Comparison of ENCODE assay signal across 10 cellular contexts in the genomic region with DNA sequence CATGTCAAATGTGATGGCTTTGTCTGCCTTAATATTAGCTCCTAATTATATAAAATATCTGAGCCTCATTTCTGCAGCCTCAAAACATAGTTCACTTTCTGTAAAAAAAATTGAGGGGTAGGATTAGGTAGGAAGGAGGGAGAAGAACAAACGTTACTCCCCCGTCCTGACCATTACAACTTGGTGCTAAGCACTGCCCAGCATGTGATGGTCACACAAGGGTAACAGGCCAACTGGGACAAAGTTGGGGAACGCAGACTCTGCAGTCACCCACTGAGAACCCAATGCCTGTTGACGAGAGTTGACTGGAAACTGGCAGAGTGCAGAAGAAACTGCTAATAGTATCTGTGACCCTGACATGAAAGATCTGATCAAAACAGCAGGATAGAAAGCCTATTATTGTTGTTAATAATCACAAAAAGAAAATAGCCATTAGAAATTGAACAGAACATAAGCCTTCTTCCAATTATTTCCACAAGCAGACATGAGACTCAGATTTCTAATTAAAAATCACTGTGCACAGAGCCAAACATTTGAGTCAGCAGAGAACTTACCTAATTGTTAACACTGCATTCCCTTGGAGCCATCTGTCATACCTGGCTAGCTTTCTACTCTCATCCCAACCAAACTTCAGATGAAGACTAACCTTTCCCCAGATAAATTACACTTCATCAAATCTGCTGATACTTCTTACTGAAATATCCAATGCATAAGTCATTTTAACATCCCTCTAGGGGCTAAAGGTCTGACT. TPM values are rescaled to one million over a fixed set of nuclear protein-coding genes. Genes with fewer than 3 reads are reported as not detected.
DNase-seq lines count a peak whose midpoint lies in the region; ATAC-seq and TF ChIP-seq lines count a peak whose summit lies in the region.
"Had no signal": no experiment of that assay in that cellular context is flagged by ENCODE, and none has a peak within 500 bp of the region (broad histone marks: within the 10 kb centered on the region; RNA-seq: fewer than 3 reads in every experiment).

No MANE protein-coding gene starts in this region.

- peaks cover 40% of the 10 kb centered on the region for H3K27me3 Mint-ChIP-seq in activated T-helper 1 cell treated with anti-CD3 and anti-CD28 coated beads, Interleukin-12 subunit alpha, Interleukin-12 subunit beta, Interleukin-2, Interleukin-4 antibody, amounts not matched to agents 30 ng/mL and 10 ng/mL and 1 ng/mL, durations not matched to agents 14 hours and 24 hours and 36 hours (ENCODE audit: insufficient read depth)

- no peaks in the 10 kb centered on the region for H3K9me3 ChIP-seq in BLaER1 treated with 17β-estradiol and CSF1 and Interleukin-3, amounts not matched to agents 10 nM and 100 nM (replicated peaks in 1 of 11)
- H3K9me3 ChIP-seq in neuron (ENCODE audit: low read length): no peaks in the 10 kb centered on the region
- H3K9me3 ChIP-seq in WERI-Rb-1 (ENCODE audit: severe bottlenecking): no peaks in the 10 kb centered on the region

- H3K27ac Mint-ChIP-seq in activated T-helper 1 cell treated with anti-CD3 and anti-CD28 coated beads, Interleukin-12 subunit alpha, Interleukin-12 subunit beta, Interleukin-2, Interleukin-4 antibody, amounts not matched to agents 30 ng/mL and 10 ng/mL and 1 ng/mL, durations not matched to agents 14 hours and 24 hours and 36 hours: no peak overlapping the region

- H3K4me3 Mint-ChIP-seq in activated T-helper 1 cell treated with anti-CD3 and anti-CD28 coated beads, Interleukin-12 subunit alpha, Interleukin-12 subunit beta, Interleukin-2, Interleukin-4 antibody, amounts not matched to agents 30 ng/mL and 10 ng/mL and 1 ng/mL, durations not matched to agents 14 hours and 24 hours and 36 hours: no peak overlapping the region

- intact Hi-C loops in activated T-helper 1 cell treated with anti-CD3 and anti-CD28 coated beads, Interleukin-12 subunit alpha, Interleukin-12 subunit beta, Interleukin-2, Interleukin-4 antibody, amounts not matched to agents 30 ng/mL and 10 ng/mL and 1 ng/mL, durations not matched to agents 14 hours and 24 hours and 36 hours (cut with micrococcal nuclease): no loop called here

- H3K27me3 ChIP-seq in BLaER1 treated with 17β-estradiol and CSF1 and Interleukin-3, amounts not matched to agents 10 nM and 100 nM: peaks cover 0 to 22% (median 18%) of the 10 kb centered on the region in 11 experiments; a peak in 19 of 22 replicates
- H3K27me3 ChIP-seq in neuron (ENCODE audit: insufficient read depth, low read length) (no peaks in the 10 kb centered on the region), WERI-Rb-1 (ENCODE audit: insufficient read depth, low read depth, severe bottlenecking) (no peaks in the 10 kb centered on the region)

- H3K4me1 ChIP-seq in BLaER1 treated with 17β-estradiol and CSF1 and Interleukin-3, amounts not matched to agents 10 nM and 100 nM: peaks cover 50 to 99% (median 84%) of the 10 kb centered on the region in 10 experiments
- peaks cover 54% of the 10 kb centered on the region for H3K4me1 ChIP-seq in neuron (ENCODE audit: insufficient read depth, low read length)

- H3K36me3 ChIP-seq in BLaER1 treated with 17β-estradiol and CSF1 and Interleukin-3, amounts not matched to agents 10 nM and 100 nM: peaks cover 0 to 5% (median 0%) of the 10 kb centered on the region in 11 experiments; a peak in 1 of 22 replicates
- H3K36me3 ChIP-seq in neuron (ENCODE audit: insufficient read depth, low read length) (peaks cover 15% of the 10 kb centered on the region), WERI-Rb-1 (peaks cover 4% of the 10 kb centered on the region; the same call in 1 of the 2 replicates)

- DNase-seq in caudate nucleus (lab: John Stamatoyannopoulos, UW) (peak in 30 of 61 donors; percentile 11 to 67 (median 34)), RKO (ENCODE audit: low spot score) (no peak), NCI-H1105 (lab: John Stamatoyannopoulos, UW) (no peak), WERI-Rb-1 (no peak)
- DNase-seq in activated T-helper 1 cell treated with anti-CD3 and anti-CD28 coated beads, Interleukin-12 subunit alpha, Interleukin-12 subunit beta, Interleukin-2, Interleukin-4 antibody, amounts not matched to agents 30 ng/mL and 10 ng/mL and 1 ng/mL, durations not matched to agents 14 hours and 24 hours and 36 hours (ENCODE audit: low spot score): no peak
- DNase-seq: activated CD8-positive, alpha-beta memory T cell treated with anti-CD3 and anti-CD28 coated beads for 24 hours; COR-L47 had no signal

- H3K4me3 ChIP-seq in BLaER1 treated with 17β-estradiol and CSF1 and Interleukin-3, amounts not matched to agents 10 nM and 100 nM: peak overlapping the region in 5 of 10 experiments; percentile 3 to 43 (median 36); a peak in 8 of 20 replicates
- H3K4me3 ChIP-seq in neuron (ENCODE audit: low read length): peak overlapping the region; percentile 24
- no peak overlapping the region for H3K4me3 ChIP-seq in WERI-Rb-1 (ENCODE audit: low read depth, low read length)

- no peak for TF ChIP-seq CTCF in WERI-Rb-1 (IDR thresholded peaks at IDR 0.05; ENCODE audit: low read depth, low read length)

- peak overlapping the region; percentile 36 to 76 (median 61); a peak in 19 of 22 replicates for H3K27ac ChIP-seq in BLaER1 treated with 17β-estradiol and CSF1 and Interleukin-3, amounts not matched to agents 10 nM and 100 nM
- peak overlapping the region; percentile 98 for H3K27ac ChIP-seq in caudate nucleus (ENCODE audit: low read depth, low read length)
- H3K27ac ChIP-seq in WERI-Rb-1: no peak overlapping the region

- no peaks in the 10 kb centered on the region for H3K9me3 Mint-ChIP-seq in activated T-helper 1 cell treated with anti-CD3 and anti-CD28 coated beads, Interleukin-12 subunit alpha, Interleukin-12 subunit beta, Interleukin-2, Interleukin-4 antibody, amounts not matched to agents 30 ng/mL and 10 ng/mL and 1 ng/mL, durations not matched to agents 14 hours and 24 hours and 36 hours

- peaks cover 0 to 8% (median 0%) of the 10 kb centered on the region in 11 experiments; a peak in 2 of 22 replicates for H4K20me1 ChIP-seq in BLaER1 treated with 17β-estradiol and CSF1 and Interleukin-3, amounts not matched to agents 10 nM and 100 nM

- H2AFZ ChIP-seq in neuron (ENCODE audit: low read depth, low read length): no peak overlapping the region

- peaks cover 1% of the 10 kb centered on the region for H3K36me3 Mint-ChIP-seq in activated T-helper 1 cell treated with anti-CD3 and anti-CD28 coated beads, Interleukin-12 subunit alpha, Interleukin-12 subunit beta, Interleukin-2, Interleukin-4 antibody, amounts not matched to agents 30 ng/mL and 10 ng/mL and 1 ng/mL, durations not matched to agents 14 hours and 24 hours and 36 hours (ENCODE audit: low read depth)

- ATAC-seq in HG02852 (IDR thresholded peaks at IDR 0.05; ENCODE audit: unreplicated experiment): peak; percentile 8

- peaks cover 29% of the 10 kb centered on the region for H3K4me1 Mint-ChIP-seq in activated T-helper 1 cell treated with anti-CD3 and anti-CD28 coated beads, Interleukin-12 subunit alpha, Interleukin-12 subunit beta, Interleukin-2, Interleukin-4 antibody, amounts not matched to agents 30 ng/mL and 10 ng/mL and 1 ng/mL, durations not matched to agents 14 hours and 24 hours and 36 hours (ENCODE audit: low read depth)

- H3K4me2 ChIP-seq in BLaER1 treated with 17β-estradiol and CSF1 and Interleukin-3, amounts not matched to agents 10 nM and 100 nM: peak overlapping the region; percentile 63 to 98 (median 86)

- H3K9ac ChIP-seq in BLaER1 treated with 17β-estradiol and CSF1 and Interleukin-3, amounts not matched to agents 10 nM and 100 nM: peak overlapping the region in 6 of 11 experiments; percentile 6 to 69 (median 30); a peak in 8 of 22 replicates

RNA-seq across cellular contexts. Expression of a gene that starts 5.5 kb away (rescaled TPM):
- total RNA-seq in activated T-helper 1 cell treated with anti-CD3 and anti-CD28 coated beads, Interleukin-12 subunit alpha, Interleukin-12 subunit beta, Interleukin-2, Interleukin-4 antibody, amounts not matched to agents 30 ng/mL and 10 ng/mL and 1 ng/mL, durations not matched to agents 14 hours and 24 hours and 36 hours: 1.4 and 1.5 TPM in 2 replicates

RNA-seq across cellular contexts. Expression of a gene that starts 34.0 kb away (rescaled TPM):
- 241 and 283 TPM in 2 replicates for total RNA-seq in activated T-helper 1 cell treated with anti-CD3 and anti-CD28 coated beads, Interleukin-12 subunit alpha, Interleukin-12 subunit beta, Interleukin-2, Interleukin-4 antibody, amounts not matched to agents 30 ng/mL and 10 ng/mL and 1 ng/mL, durations not matched to agents 14 hours and 24 hours and 36 hours
